Comparison of ENCODE assay signal across 1 cellular context in the genomic region with DNA sequence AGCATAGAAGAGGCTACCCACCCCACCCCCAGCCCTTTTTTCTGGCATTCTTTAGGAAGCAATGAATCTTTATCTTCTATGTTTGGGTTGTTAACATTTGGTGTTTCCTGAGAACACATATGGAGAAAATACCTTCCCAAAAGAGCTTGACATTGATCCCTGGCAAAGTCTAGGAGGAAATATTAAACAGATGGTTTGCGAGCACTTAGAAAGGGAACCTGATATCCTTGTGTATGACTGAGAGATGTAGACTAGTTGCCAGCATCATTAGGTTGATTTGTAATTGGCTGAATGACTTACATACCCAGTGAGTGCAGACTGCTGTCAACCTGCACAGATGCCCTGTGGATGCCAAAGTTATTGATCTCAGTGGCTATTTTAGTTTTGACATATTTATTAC.
TF ChIP-seq lines count a peak whose summit lies in the region.

No MANE protein-coding gene starts in this region.

TF ChIP-seq in SK-N-SH, 30 proteins besides CTCF, POLR2A, EP300 and RAD21 (continued from another document):
- TF ChIP-seq USF1 (IDR thresholded peaks at IDR 0.05; ENCODE audit: borderline replicate concordance, low read depth) (no peak), REST (IDR thresholded peaks at IDR 0.05; ENCODE audit: low read depth, low read length) (no peak), RCOR1 (IDR thresholded peaks at IDR 0.05; ENCODE audit: low read length) (no peak), TAF1 (IDR thresholded peaks at IDR 0.05; ENCODE audit: borderline replicate concordance, low read depth, low read length) (0 out of 2 replicates have a peak, but pooled peaks have one; percentile 29), CHD2 (IDR thresholded peaks at IDR 0.05; ENCODE audit: low read length, partially characterized antibody) (peak; percentile 12), GABPA (IDR thresholded peaks at IDR 0.05; ENCODE audit: low read depth) (no peak), SMC3 (IDR thresholded peaks at IDR 0.05; ENCODE audit: low read depth, low read length) (no peak), MEF2A (IDR thresholded peaks at IDR 0.05; ENCODE audit: borderline replicate concordance, low read depth) (peak; percentile 34; the same call in 1 of the 2 replicates), TCF12 (IDR thresholded peaks at IDR 0.05) (peak; percentile 94), EZH2phosphoT487 (IDR thresholded peaks at IDR 0.05; ENCODE audit: borderline replicate concordance, low read depth) (no peak), FOSL2 (IDR thresholded peaks at IDR 0.05; ENCODE audit: borderline replicate concordance, low read depth) (peak; percentile 13; the same call in 1 of the 2 replicates), ELF1 (IDR thresholded peaks at IDR 0.05) (no peak), PBX3 (IDR thresholded peaks at IDR 0.05) (peak; percentile 78), SIN3A (IDR thresholded peaks at IDR 0.05; ENCODE audit: borderline replicate concordance, low read depth, low read length) (peak; percentile 55; the same call in 1 of the 2 replicates), NFIC (IDR thresholded peaks at IDR 0.05; ENCODE audit: borderline replicate concordance) (peak; percentile 47; the same call in 1 of the 2 replicates), FOXM1 (IDR thresholded peaks at IDR 0.05; ENCODE audit: low read depth) (peak; percentile 58; the same call in 1 of the 2 replicates), GATA2 (CRISPR knock-in tag; IDR thresholded peaks at IDR 0.05) (0 out of 2 replicates have a peak, but pooled peaks have one; percentile 24)
- TF ChIP-seq, protein P1, sequence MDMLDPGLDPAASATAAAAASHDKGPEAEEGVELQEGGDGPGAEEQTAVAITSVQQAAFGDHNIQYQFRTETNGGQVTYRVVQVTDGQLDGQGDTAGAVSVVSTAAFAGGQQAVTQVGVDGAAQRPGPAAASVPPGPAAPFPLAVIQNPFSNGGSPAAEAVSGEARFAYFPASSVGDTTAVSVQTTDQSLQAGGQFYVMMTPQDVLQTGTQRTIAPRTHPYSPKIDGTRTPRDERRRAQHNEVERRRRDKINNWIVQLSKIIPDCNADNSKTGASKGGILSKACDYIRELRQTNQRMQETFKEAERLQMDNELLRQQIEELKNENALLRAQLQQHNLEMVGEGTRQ (IDR thresholded peaks at IDR 0.05; ENCODE audit: borderline replicate concordance, low read depth, low read length), result no peak
